ENCODE assay signal across 9 cellular contexts in the genomic region with DNA sequence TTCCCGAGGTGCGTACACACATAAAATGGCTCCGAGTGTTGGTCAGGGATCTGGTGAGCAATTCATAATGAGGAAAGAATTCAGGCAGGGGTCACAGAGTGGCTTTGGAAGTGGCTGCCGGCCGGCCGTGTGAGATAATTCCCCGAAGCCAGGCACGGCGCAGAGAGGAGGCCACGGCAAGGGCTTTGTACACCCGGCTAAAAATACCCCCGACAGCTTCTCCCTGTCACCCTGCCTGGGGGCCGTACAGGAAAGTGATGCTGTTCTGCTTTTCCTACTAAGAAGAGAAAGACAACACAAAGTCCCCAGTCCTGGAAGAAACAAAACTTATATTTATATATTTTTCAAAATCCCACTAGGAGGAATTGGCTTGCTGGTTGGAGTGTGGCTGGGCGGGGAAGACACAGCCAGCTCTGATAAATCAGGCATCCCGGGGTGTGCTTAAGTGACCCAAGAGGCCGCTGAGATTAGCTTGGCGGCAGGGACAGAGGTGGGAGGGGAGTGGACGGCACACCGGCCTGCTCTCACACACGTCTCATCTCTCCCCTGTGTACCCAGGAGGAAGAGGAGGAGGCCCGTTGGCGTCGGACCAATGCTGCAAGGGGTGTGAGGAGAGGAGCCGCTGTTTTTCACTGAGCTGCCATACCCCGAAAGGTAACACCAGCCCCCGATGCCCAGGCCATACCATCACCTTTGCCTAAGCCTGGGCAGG.
A peak's percentile ranks its signal among the peaks of the same experiment; 100 is the strongest.
DNase-seq lines count a peak whose midpoint lies in the region; ATAC-seq and TF ChIP-seq lines count a peak whose summit lies in the region.
"Had no signal": no experiment of that assay in that cellular context is flagged by ENCODE, and none has a peak within 500 bp of the region (broad histone marks: within the 10 kb centered on the region; RNA-seq: fewer than 3 reads in every experiment).

No MANE protein-coding gene starts in this region.

- DNase-seq in lower lobe of right lung (peak; percentile 69), NCI-H1930 (lab: John Stamatoyannopoulos, UW) (no peak), iPS-NIHi7 (ENCODE audit: extremely low spot score) (no peak), OCI-M1 (lab: John Stamatoyannopoulos, UW) (no peak)
- DNase-seq: NCI-H187 treated with DMSO at 0.1 percent for 48 hours had no signal

- peaks cover 48% of the 10 kb centered on the region; the same call in 1 of the 2 replicates for H3K36me3 ChIP-seq in Loucy (ENCODE audit: insufficient read depth, low read length)
- peaks cover 41% of the 10 kb centered on the region for H3K36me3 ChIP-seq in lower lobe of right lung
- H3K36me3 ChIP-seq in subcutaneous abdominal adipose tissue (ENCODE audit: control insufficient read depth in 5 of 5, insufficient read depth in 5 of 5, low read length in 5 of 5), result peaks cover 0 to 48% (median 35%) of the 10 kb centered on the region in 5 donors

- peaks cover 6% of the 10 kb centered on the region for H4K20me1 ChIP-seq in Loucy (ENCODE audit: insufficient read depth, low read length, poor library complexity, severe bottlenecking)

- H3K79me2 ChIP-seq in Loucy (ENCODE audit: insufficient read depth, low read length), result peaks cover 95% of the 10 kb centered on the region

- H3F3A ChIP-seq in Loucy (ENCODE audit: low read depth), result peaks cover 6% of the 10 kb centered on the region; the same call in 1 of the 2 replicates

- H3K4me3 ChIP-seq in Loucy (ENCODE audit: low read length, poor library complexity, severe bottlenecking), result no peak overlapping the region
- no peak overlapping the region for H3K4me3 ChIP-seq in lower lobe of right lung
- peak overlapping the region in 2 of 5 donors; percentile 3 to 17 for H3K4me3 ChIP-seq in subcutaneous abdominal adipose tissue (ENCODE audit: low read depth in 1 of 5, low read length in 5 of 5)

- no peak overlapping the region for H2AFZ ChIP-seq in Loucy (ENCODE audit: low read length)

- H3K9me3 ChIP-seq in Loucy (ENCODE audit: insufficient read depth, low read depth, low read length) (no peaks in the 10 kb centered on the region), lower lobe of right lung (no peaks in the 10 kb centered on the region), subcutaneous abdominal adipose tissue (ENCODE audit: control insufficient read depth in 5 of 5, low read length in 5 of 5) (no peaks in the 10 kb centered on the region)

- H3K27me3 ChIP-seq in Loucy (ENCODE audit: insufficient read depth, low read length, poor library complexity, severe bottlenecking) (no peaks in the 10 kb centered on the region), lower lobe of right lung (ENCODE audit: low read depth) (no peaks in the 10 kb centered on the region), subcutaneous abdominal adipose tissue (ENCODE audit: control insufficient read depth in 5 of 5, insufficient read depth in 4 of 5, low read length in 5 of 5) (no peaks in the 10 kb centered on the region)

- H3K9me2 ChIP-seq in Loucy (replicated peaks; ENCODE audit: low read depth, low read length), result no peaks in the 10 kb centered on the region

- peak overlapping the region; percentile 99 for H3K9ac ChIP-seq in Loucy (ENCODE audit: low read depth, low read length, poor library complexity, severe bottlenecking)
- H3K9ac ChIP-seq in subcutaneous abdominal adipose tissue (ENCODE audit: low read length in 5 of 5), result peak overlapping the region in 4 of 5 donors; percentile 6 to 66 (median 54)

- H3K4me1 ChIP-seq in Loucy (ENCODE audit: insufficient read depth, low read length, poor library complexity, severe bottlenecking) (peaks cover 94% of the 10 kb centered on the region), lower lobe of right lung (peaks cover 90% of the 10 kb centered on the region), subcutaneous abdominal adipose tissue (ENCODE audit: control insufficient read depth in 5 of 5, insufficient read depth in 5 of 5, low read length in 5 of 5) (peaks cover 30 to 95% (median 90%) of the 10 kb centered on the region in 5 donors)

- TF ChIP-seq CTCF in Loucy (conservative IDR thresholded peaks at IDR 0.05; ENCODE audit: low read length) (no peak), lower lobe of right lung (IDR thresholded peaks at IDR 0.05) (no peak)

- ATAC-seq in lower lobe of right lung, result peak; percentile 69 to 75
- no peak for ATAC-seq in GM21825 (IDR thresholded peaks at IDR 0.05; ENCODE audit: unreplicated experiment)

- peak overlapping the region; percentile 14 for H3K27ac ChIP-seq in cingulate gyrus (ENCODE audit: low read depth, low read length)
- H3K27ac ChIP-seq in lower lobe of right lung, result peak overlapping the region; percentile 78
- H3K27ac ChIP-seq in subcutaneous abdominal adipose tissue (ENCODE audit: low read depth, low read length), result peak overlapping the region; percentile 90

- intact Hi-C loops in lower lobe of right lung (cut with DNase I), result no loop called here

- H3K4me2 ChIP-seq in Loucy (ENCODE audit: low read depth, low read length, poor library complexity, severe bottlenecking), result peak overlapping the region; percentile 97

Comparison
In these comparisons a context has a peak if more than half of its experiments do, and no peak if none do; other contexts are left out.
1. H3K27ac ChIP-seq: peak in every context shown above with its lines; median percentile 90 in subcutaneous abdominal adipose tissue; 78 in lower lobe of right lung; 14 in cingulate gyrus.